8 cellular contexts compared by ENCODE assay signal in the genomic region with DNA sequence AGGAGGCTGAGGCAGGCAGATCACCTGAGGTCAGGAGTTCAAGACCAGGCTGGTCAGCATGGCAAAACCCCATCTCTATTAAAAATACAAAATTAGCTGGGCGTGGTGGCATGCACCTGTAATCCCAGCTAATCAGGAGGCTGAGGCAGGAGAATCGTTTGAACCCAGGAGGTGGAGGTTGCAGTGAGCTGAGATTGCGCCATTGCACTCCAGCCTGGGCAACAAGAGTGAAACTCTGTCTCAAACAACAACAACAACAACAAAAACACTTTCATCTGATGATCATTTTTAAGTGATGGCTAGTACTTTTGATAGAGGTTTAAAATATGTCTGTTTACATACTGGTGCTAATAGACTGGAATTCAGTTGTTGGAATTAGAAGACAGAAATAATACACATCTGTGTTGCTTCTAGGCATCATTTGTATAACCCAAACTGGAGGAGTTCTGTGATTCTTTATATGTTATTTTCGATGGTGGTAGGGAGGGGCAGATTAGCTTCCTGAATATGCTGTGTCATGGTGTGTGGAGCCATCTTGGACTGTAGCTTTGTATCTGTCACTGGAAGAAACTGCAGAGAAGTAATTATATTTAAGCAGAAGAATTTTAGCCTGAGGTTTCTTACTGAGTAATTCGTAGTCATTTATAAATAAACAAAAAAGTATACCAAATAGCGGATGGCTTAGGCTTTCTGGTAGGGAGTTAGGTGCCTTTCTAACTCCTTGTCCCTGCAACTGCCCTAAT. TPM values are rescaled to one million over a fixed set of nuclear protein-coding genes. Genes with fewer than 3 reads are reported as not detected.
DNase-seq lines count a peak whose midpoint lies in the region; ATAC-seq and TF ChIP-seq lines count a peak whose summit lies in the region.
"Not testable (repeated sequence)": the region's sequence is repeated elsewhere in the genome, so short reads cannot be mapped to it uniquely, and the experiment has no call there.

No MANE protein-coding gene starts in this region.

- POLR2A ChIA-PET in naive thymus-derived CD4-positive, alpha-beta T cell (lab: Charles Lee): not testable (repeated sequence)

- H3K27me3 Mint-ChIP-seq in activated naive CD4-positive, alpha-beta T cell treated with anti-CD3 and anti-CD28 coated beads for 36 hours (ENCODE audit: low read depth); naive thymus-derived CD4-positive, alpha-beta T cell: not testable (repeated sequence)

- TF ChIP-seq CTCF in heart right ventricle (IDR thresholded peaks at IDR 0.05): not testable (repeated sequence)

- CTCF ChIA-PET in activated naive CD4-positive, alpha-beta T cell treated with anti-CD3 and anti-CD28 coated beads for 36 hours (lab: Charles Lee); naive thymus-derived CD4-positive, alpha-beta T cell (lab: Charles Lee): not testable (repeated sequence)

- H3K9ac ChIP-seq in BLaER1 treated with 17β-estradiol and CSF1 and Interleukin-3, amounts not matched to agents 10 nM and 100 nM: peak overlapping the region in 6 of 11 experiments; percentile 0 to 53 (median 29); a peak in 8 of 22 replicates

- peak overlapping the region; percentile 44 for H3K27ac Mint-ChIP-seq in activated naive CD4-positive, alpha-beta T cell treated with anti-CD3 and anti-CD28 coated beads for 36 hours
- peak overlapping the region in 6 of 9 donors; percentile 4 to 84 (median 34) for H3K27ac Mint-ChIP-seq in naive thymus-derived CD4-positive, alpha-beta T cell

- H3K4me3 ChIP-seq in BLaER1 treated with 17β-estradiol and CSF1 and Interleukin-3, amounts not matched to agents 10 nM and 100 nM; SJCRH30; heart right ventricle; naive thymus-derived CD4-positive, alpha-beta T cell (ENCODE audit: low read length): not testable (repeated sequence)

- H3K9me3 ChIP-seq in BLaER1 treated with 17β-estradiol and CSF1 and Interleukin-3, amounts not matched to agents 10 nM and 100 nM (replicated peaks in 1 of 11); SJCRH30 (replicated peaks); heart right ventricle; naive thymus-derived CD4-positive, alpha-beta T cell (ENCODE audit: control insufficient read depth in 2 of 3, low read length in 3 of 3): not testable (repeated sequence)

- not testable (repeated sequence) for H3K9me3 Mint-ChIP-seq in activated naive CD4-positive, alpha-beta T cell treated with anti-CD3 and anti-CD28 coated beads for 36 hours; naive thymus-derived CD4-positive, alpha-beta T cell

- intact Hi-C loops in activated naive CD4-positive, alpha-beta T cell treated with anti-CD3 and anti-CD28 coated beads for 36 hours (cut with micrococcal nuclease); heart right ventricle (cut with DNase I); naive thymus-derived CD4-positive, alpha-beta T cell (cut with micrococcal nuclease): not testable (repeated sequence)

- ATAC-seq in heart right ventricle: peak in 5 of 8 donors; percentile 37 to 55 (median 41)
- peak; percentile 62 for ATAC-seq in naive thymus-derived CD4-positive, alpha-beta T cell

- H3K27ac ChIP-seq in BLaER1 treated with 17β-estradiol and CSF1 and Interleukin-3, amounts not matched to agents 10 nM and 100 nM: peak overlapping the region; percentile 50 to 83 (median 72); a peak in 21 of 22 replicates
- H3K27ac ChIP-seq in SJCRH30 (peak overlapping the region; percentile 10), heart right ventricle (peak overlapping the region; percentile 11 to 60 (median 38))
- H3K27ac ChIP-seq in naive thymus-derived CD4-positive, alpha-beta T cell (ENCODE audit: low read depth, low read length): not testable (repeated sequence)

- DNase-seq in KBM-7 (peak; percentile 12), dermis blood vessel endothelial cell (peak; percentile 19), stromal cell of bone marrow (ENCODE audit: low read depth) (peak; percentile 31)
- DNase-seq in SJCRH30; activated naive CD4-positive, alpha-beta T cell treated with anti-CD3 and anti-CD28 coated beads for 36 hours; heart right ventricle; naive thymus-derived CD4-positive, alpha-beta T cell: not testable (repeated sequence)

- H3K36me3 Mint-ChIP-seq in activated naive CD4-positive, alpha-beta T cell treated with anti-CD3 and anti-CD28 coated beads for 36 hours (ENCODE audit: low read depth): peaks cover 10% of the 10 kb centered on the region
- H3K36me3 Mint-ChIP-seq in naive thymus-derived CD4-positive, alpha-beta T cell: peaks cover 8 to 19% (median 10%) of the 10 kb centered on the region in 5 donors

- in situ Hi-C loops in KBM-7 (cut with MboI; ENCODE audit: low pct_unique_long_range_greater_than_20kb, low sequenced_read_pairs): not testable (repeated sequence)

- H3K4me2 ChIP-seq in BLaER1 treated with 17β-estradiol and CSF1 and Interleukin-3, amounts not matched to agents 10 nM and 100 nM: peak overlapping the region; percentile 19 to 65 (median 46); a peak in 20 of 22 replicates

- WGBS in heart right ventricle, 2 donors: 80 to 84% methylated on average over 6 of the region's 6 CpGs

- H3K27me3 ChIP-seq in BLaER1 treated with 17β-estradiol and CSF1 and Interleukin-3, amounts not matched to agents 10 nM and 100 nM; SJCRH30; heart right ventricle; naive thymus-derived CD4-positive, alpha-beta T cell (ENCODE audit: control insufficient read depth in 2 of 2, insufficient read depth in 2 of 2, low read length in 2 of 2): not testable (repeated sequence)

- H3K4me1 Mint-ChIP-seq in activated naive CD4-positive, alpha-beta T cell treated with anti-CD3 and anti-CD28 coated beads for 36 hours (ENCODE audit: low read depth): peaks cover 29% of the 10 kb centered on the region
- H3K4me1 Mint-ChIP-seq in naive thymus-derived CD4-positive, alpha-beta T cell: peaks cover 21 to 49% (median 41%) of the 10 kb centered on the region in 7 donors

- peaks cover 28 to 90% (median 79%) of the 10 kb centered on the region in 11 experiments for H3K36me3 ChIP-seq in BLaER1 treated with 17β-estradiol and CSF1 and Interleukin-3, amounts not matched to agents 10 nM and 100 nM
- H3K36me3 ChIP-seq in SJCRH30 (peaks cover 19% of the 10 kb centered on the region), heart right ventricle (peaks cover 0 to 13% (median 0%) of the 10 kb centered on the region in 9 donors)
- H3K36me3 ChIP-seq in naive thymus-derived CD4-positive, alpha-beta T cell (ENCODE audit: control insufficient read depth in 2 of 3, insufficient read depth in 3 of 3, low read length in 3 of 3): peaks cover 0 to 17% (median 0%) of the 10 kb centered on the region in 3 experiments

- peaks cover 22 to 57% (median 26%) of the 10 kb centered on the region in 10 experiments for H3K4me1 ChIP-seq in BLaER1 treated with 17β-estradiol and CSF1 and Interleukin-3, amounts not matched to agents 10 nM and 100 nM
- H3K4me1 ChIP-seq in SJCRH30; naive thymus-derived CD4-positive, alpha-beta T cell (ENCODE audit: control insufficient read depth in 2 of 2, insufficient read depth in 2 of 2, low read length in 2 of 2): not testable (repeated sequence)
- H3K4me1 ChIP-seq in heart right ventricle: peaks cover 0 to 64% (median 38%) of the 10 kb centered on the region in 9 donors

- peaks cover 16 to 100% (median 83%) of the 10 kb centered on the region in 11 experiments; a peak in 20 of 22 replicates for H4K20me1 ChIP-seq in BLaER1 treated with 17β-estradiol and CSF1 and Interleukin-3, amounts not matched to agents 10 nM and 100 nM

- not testable (repeated sequence) for H3K4me3 Mint-ChIP-seq in activated naive CD4-positive, alpha-beta T cell treated with anti-CD3 and anti-CD28 coated beads for 36 hours
- H3K4me3 Mint-ChIP-seq in naive thymus-derived CD4-positive, alpha-beta T cell: peak overlapping the region in 3 of 10 donors; percentile 5 to 55 (median 34)

RNA-seq across cellular contexts. Expression of a gene that starts 45.5 kb away (rescaled TPM):
- total RNA-seq in SJCRH30 (2014; rRNA removed; shearing (Covaris generic)): 47.2 and 55.7 TPM in 2 replicates
- 10 to 100 TPM; 30.7 to 33.7 TPM for total RNA-seq in activated naive CD4-positive, alpha-beta T cell treated with anti-CD3 and anti-CD28 coated beads for 36 hours
- total RNA-seq in dermis blood vessel endothelial cell (22.0 and 28.1 TPM in 2 replicates), heart right ventricle (10 to 100 TPM; 24.1 to 34.4 (median 28.1) TPM)
- 10 to 100 TPM; 11.2 to 12.4 TPM for polyA plus RNA-seq in heart right ventricle
- 10 to 100 TPM; 72.1 to 92.1 (median 82.9) TPM for total RNA-seq in naive thymus-derived CD4-positive, alpha-beta T cell
- 10 to 100 TPM; 10.1 to 46.7 TPM for polyA plus RNA-seq in naive thymus-derived CD4-positive, alpha-beta T cell
